ENCODE assay signal across 8 cellular contexts in genomic region chr11:58243954-58244353, GRCh38. TPM values are rescaled to one million over a fixed set of nuclear protein-coding genes. Genes with fewer than 3 reads are reported as not detected.
"Had no signal": no experiment of that assay in that cellular context is flagged by ENCODE, and none has a peak within 500 bp of the region (broad histone marks: within the 10 kb centered on the region; RNA-seq: fewer than 3 reads in every experiment).

No MANE protein-coding gene starts in this region.

- DNase-seq: GDM1, GF-D8 had no signal

- FAIRE-seq: G401.6, GM12878, GM12891, GM12892, GM18507, GM19239 had no signal

- ATAC-seq: GM12878 had no signal

- H3K4me3 ChIP-seq: GM12878 had no signal

RNA-seq across cellular contexts. Expression of gene OR10Q1, which starts 15.2 kb away (rescaled TPM):
- total RNA-seq: GM12878 had no signal
- polyA plus RNA-seq: GM12878 had no signal

RNA-seq across cellular contexts. Expression of gene OR10W1, which starts 24.1 kb away (rescaled TPM):
- total RNA-seq: GM12878 had no signal
- polyA plus RNA-seq: GM12878 had no signal

RNA-seq across cellular contexts. Expression of gene OR1S1, which starts 31.4 kb away (rescaled TPM):
- total RNA-seq: GM12878 had no signal
- polyA plus RNA-seq: GM12878 had no signal

RNA-seq across cellular contexts. Expression of gene OR1S2, which starts 40.0 kb away (rescaled TPM):
- total RNA-seq: GM12878 had no signal
- polyA plus RNA-seq: GM12878 had no signal

RNA-seq across cellular contexts. Expression of gene OR9Q2, which starts 55.1 kb away (rescaled TPM):
- total RNA-seq: GM12878 had no signal
